In the genomic region with DNA sequence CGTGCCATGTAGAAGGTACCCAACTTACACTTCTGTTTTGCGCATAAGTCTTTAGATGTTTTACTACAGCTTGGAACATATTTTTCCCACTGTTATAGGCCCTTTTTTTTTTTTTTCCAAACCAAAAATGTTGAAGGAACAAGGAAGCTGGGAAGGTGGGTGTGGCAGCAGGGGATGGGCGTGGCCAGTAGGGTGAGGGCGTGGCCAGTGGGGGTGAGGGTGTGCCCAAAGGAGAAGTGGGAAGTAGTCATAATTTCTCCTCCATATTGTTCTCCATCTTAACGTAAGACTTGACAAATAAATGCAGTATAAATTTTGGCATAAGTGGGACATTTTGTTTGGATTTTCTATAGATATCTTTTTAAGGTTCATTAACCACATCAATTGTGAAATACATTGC, we compare ENCODE assay signal across 2 cellular contexts.
TF ChIP-seq lines count a peak whose summit lies in the region.

No MANE protein-coding gene starts in this region.

TF ChIP-seq in GM23338, 12 proteins besides CTCF, POLR2A, EP300 and RAD21:
- TF ChIP-seq ZNF114 (CRISPR knock-in tag; IDR thresholded peaks at IDR 0.05) = no peak
- TF ChIP-seq EZH2phosphoT487 (IDR thresholded peaks at IDR 0.05; ENCODE audit: unreplicated experiment) = no peak
- TF ChIP-seq, protein P1, sequence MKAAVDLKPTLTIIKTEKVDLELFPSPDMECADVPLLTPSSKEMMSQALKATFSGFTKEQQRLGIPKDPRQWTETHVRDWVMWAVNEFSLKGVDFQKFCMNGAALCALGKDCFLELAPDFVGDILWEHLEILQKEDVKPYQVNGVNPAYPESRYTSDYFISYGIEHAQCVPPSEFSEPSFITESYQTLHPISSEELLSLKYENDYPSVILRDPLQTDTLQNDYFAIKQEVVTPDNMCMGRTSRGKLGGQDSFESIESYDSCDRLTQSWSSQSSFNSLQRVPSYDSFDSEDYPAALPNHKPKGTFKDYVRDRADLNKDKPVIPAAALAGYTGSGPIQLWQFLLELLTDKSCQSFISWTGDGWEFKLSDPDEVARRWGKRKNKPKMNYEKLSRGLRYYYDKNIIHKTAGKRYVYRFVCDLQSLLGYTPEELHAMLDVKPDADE (IDR thresholded peaks at IDR 0.05) = no peak
- TF ChIP-seq, protein P2, sequence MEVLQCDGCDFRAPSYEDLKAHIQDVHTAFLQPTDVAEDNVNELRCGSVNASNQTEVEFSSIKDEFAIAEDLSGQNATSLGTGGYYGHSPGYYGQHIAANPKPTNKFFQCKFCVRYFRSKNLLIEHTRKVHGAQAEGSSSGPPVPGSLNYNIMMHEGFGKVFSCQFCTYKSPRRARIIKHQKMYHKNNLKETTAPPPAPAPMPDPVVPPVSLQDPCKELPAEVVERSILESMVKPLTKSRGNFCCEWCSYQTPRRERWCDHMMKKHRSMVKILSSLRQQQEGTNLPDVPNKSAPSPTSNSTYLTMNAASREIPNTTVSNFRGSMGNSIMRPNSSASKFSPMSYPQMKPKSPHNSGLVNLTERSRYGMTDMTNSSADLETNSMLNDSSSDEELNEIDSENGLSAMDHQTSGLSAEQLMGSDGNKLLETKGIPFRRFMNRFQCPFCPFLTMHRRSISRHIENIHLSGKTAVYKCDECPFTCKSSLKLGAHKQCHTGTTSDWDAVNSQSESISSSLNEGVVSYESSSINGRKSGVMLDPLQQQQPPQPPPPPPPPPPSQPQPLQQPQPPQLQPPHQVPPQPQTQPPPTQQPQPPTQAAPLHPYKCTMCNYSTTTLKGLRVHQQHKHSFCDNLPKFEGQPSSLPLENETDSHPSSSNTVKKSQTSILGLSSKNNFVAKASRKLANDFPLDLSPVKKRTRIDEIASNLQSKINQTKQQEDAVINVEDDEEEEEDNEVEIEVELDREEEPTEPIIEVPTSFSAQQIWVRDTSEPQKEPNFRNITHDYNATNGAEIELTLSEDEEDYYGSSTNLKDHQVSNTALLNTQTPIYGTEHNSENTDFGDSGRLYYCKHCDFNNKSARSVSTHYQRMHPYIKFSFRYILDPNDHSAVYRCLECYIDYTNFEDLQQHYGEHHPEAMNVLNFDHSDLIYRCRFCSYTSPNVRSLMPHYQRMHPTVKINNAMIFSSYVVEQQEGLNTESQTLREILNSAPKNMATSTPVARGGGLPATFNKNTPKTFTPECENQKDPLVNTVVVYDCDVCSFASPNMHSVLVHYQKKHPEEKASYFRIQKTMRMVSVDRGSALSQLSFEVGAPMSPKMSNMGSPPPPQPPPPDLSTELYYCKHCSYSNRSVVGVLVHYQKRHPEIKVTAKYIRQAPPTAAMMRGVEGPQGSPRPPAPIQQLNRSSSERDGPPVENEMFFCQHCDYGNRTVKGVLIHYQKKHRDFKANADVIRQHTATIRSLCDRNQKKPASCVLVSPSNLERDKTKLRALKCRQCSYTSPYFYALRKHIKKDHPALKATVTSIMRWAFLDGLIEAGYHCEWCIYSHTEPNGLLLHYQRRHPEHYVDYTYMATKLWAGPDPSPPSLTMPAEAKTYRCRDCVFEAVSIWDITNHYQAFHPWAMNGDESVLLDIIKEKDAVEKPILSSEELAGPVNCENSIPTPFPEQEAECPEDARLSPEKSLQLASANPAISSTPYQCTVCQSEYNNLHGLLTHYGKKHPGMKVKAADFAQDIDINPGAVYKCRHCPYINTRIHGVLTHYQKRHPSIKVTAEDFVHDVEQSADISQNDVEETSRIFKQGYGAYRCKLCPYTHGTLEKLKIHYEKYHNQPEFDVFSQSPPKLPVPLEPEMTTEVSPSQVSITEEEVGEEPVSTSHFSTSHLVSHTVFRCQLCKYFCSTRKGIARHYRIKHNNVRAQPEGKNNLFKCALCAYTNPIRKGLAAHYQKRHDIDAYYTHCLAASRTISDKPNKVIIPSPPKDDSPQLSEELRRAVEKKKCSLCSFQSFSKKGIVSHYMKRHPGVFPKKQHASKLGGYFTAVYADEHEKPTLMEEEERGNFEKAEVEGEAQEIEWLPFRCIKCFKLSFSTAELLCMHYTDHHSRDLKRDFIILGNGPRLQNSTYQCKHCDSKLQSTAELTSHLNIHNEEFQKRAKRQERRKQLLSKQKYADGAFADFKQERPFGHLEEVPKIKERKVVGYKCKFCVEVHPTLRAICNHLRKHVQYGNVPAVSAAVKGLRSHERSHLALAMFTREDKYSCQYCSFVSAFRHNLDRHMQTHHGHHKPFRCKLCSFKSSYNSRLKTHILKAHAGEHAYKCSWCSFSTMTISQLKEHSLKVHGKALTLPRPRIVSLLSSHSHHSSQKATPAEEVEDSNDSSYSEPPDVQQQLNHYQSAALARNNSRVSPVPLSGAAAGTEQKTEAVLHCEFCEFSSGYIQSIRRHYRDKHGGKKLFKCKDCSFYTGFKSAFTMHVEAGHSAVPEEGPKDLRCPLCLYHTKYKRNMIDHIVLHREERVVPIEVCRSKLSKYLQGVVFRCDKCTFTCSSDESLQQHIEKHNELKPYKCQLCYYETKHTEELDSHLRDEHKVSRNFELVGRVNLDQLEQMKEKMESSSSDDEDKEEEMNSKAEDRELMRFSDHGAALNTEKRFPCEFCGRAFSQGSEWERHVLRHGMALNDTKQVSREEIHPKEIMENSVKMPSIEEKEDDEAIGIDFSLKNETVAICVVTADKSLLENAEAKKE (CRISPR knock-in tag; IDR thresholded peaks at IDR 0.05) = no peak
- no peak for TF ChIP-seq NANOG (IDR thresholded peaks at IDR 0.05; ENCODE audit: borderline replicate concordance)
- no peak for TF ChIP-seq EZH2 (IDR thresholded peaks at IDR 0.05; ENCODE audit: low read depth, unreplicated experiment)
- no peak for TF ChIP-seq POLR2AphosphoS5 (IDR thresholded peaks at IDR 0.05; ENCODE audit: low read depth)
- no peak for TF ChIP-seq STAT1 (IDR thresholded peaks at IDR 0.05; ENCODE audit: unreplicated experiment)

TF ChIP-seq in HepG2, 621 proteins besides CTCF, POLR2A, EP300 and RAD21:
- no peak for TF ChIP-seq MTF1 (CRISPR knock-in tag; IDR thresholded peaks at IDR 0.05)
- TF ChIP-seq, protein P3, sequence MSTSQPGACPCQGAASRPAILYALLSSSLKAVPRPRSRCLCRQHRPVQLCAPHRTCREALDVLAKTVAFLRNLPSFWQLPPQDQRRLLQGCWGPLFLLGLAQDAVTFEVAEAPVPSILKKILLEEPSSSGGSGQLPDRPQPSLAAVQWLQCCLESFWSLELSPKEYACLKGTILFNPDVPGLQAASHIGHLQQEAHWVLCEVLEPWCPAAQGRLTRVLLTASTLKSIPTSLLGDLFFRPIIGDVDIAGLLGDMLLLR (CRISPR knock-in tag; IDR thresholded peaks at IDR 0.05) = no peak
- TF ChIP-seq TCF7 (IDR thresholded peaks at IDR 0.05; ENCODE audit: low read depth) = no peak
- TF ChIP-seq ZNF619 (CRISPR knock-in tag; IDR thresholded peaks at IDR 0.05) = no peak
- TF ChIP-seq, protein P4, sequence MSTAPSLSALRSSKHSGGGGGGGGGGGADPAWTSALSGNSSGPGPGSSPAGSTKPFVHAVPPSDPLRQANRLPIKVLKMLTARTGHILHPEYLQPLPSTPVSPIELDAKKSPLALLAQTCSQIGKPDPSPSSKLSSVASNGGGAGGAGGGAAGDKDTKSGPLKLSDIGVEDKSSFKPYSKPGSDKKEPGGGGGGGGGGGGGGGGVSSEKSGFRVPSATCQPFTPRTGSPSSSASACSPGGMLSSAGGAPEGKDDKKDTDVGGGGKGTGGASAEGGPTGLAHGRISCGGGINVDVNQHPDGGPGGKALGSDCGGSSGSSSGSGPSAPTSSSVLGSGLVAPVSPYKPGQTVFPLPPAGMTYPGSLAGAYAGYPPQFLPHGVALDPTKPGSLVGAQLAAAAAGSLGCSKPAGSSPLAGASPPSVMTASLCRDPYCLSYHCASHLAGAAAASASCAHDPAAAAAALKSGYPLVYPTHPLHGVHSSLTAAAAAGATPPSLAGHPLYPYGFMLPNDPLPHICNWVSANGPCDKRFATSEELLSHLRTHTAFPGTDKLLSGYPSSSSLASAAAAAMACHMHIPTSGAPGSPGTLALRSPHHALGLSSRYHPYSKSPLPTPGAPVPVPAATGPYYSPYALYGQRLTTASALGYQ (CRISPR knock-in tag; IDR thresholded peaks at IDR 0.05) = no peak
- TF ChIP-seq ZNF225 (CRISPR knock-in tag; IDR thresholded peaks at IDR 0.05) = no peak
- no peak for TF ChIP-seq ZNF773 (CRISPR knock-in tag; IDR thresholded peaks at IDR 0.05; ENCODE audit: borderline replicate concordance)
- TF ChIP-seq ZNF839 (CRISPR knock-in tag; IDR thresholded peaks at IDR 0.05; ENCODE audit: borderline replicate concordance) = no peak
- no peak for TF ChIP-seq IRF2 (CRISPR knock-in tag; IDR thresholded peaks at IDR 0.05)
- TF ChIP-seq, protein P5, sequence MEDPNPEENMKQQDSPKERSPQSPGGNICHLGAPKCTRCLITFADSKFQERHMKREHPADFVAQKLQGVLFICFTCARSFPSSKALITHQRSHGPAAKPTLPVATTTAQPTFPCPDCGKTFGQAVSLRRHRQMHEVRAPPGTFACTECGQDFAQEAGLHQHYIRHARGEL (CRISPR knock-in tag; IDR thresholded peaks at IDR 0.05) = no peak
- TF ChIP-seq NR3C1 (CRISPR knock-in tag; IDR thresholded peaks at IDR 0.05) = no peak
- no peak for TF ChIP-seq ZNF83 (CRISPR knock-in tag; IDR thresholded peaks at IDR 0.05; ENCODE audit: borderline replicate concordance)
- TF ChIP-seq MED1 (CRISPR knock-in tag; IDR thresholded peaks at IDR 0.05) = no peak
- TF ChIP-seq, protein P6, sequence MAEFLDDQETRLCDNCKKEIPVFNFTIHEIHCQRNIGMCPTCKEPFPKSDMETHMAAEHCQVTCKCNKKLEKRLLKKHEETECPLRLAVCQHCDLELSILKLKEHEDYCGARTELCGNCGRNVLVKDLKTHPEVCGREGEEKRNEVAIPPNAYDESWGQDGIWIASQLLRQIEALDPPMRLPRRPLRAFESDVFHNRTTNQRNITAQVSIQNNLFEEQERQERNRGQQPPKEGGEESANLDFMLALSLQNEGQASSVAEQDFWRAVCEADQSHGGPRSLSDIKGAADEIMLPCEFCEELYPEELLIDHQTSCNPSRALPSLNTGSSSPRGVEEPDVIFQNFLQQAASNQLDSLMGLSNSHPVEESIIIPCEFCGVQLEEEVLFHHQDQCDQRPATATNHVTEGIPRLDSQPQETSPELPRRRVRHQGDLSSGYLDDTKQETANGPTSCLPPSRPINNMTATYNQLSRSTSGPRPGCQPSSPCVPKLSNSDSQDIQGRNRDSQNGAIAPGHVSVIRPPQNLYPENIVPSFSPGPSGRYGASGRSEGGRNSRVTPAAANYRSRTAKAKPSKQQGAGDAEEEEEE (CRISPR knock-in tag; IDR thresholded peaks at IDR 0.05; ENCODE audit: borderline replicate concordance) = no peak
- no peak for TF ChIP-seq ZNF629 (CRISPR knock-in tag; conservative IDR thresholded peaks at IDR 0.05)
- no peak for TF ChIP-seq TBP (CRISPR knock-in tag; IDR thresholded peaks at IDR 0.05)
- TF ChIP-seq, protein P7, sequence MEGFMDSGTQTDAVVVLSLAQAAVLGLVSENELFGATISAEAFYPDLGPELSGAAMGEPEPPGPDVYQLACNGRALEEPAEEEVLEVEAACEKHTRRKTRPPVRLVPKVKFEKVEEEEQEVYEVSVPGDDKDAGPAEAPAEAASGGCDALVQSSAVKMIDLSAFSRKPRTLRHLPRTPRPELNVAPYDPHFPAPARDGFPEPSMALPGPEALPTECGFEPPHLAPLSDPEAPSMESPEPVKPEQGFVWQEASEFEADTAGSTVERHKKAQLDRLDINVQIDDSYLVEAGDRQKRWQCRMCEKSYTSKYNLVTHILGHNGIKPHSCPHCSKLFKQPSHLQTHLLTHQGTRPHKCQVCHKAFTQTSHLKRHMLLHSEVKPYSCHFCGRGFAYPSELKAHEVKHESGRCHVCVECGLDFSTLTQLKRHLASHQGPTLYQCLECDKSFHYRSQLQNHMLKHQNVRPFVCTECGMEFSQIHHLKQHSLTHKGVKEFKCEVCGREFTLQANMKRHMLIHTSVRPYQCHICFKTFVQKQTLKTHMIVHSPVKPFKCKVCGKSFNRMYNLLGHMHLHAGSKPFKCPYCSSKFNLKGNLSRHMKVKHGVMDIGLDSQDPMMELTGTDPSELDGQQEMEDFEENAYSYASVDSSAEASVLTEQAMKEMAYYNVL (CRISPR knock-in tag; IDR thresholded peaks at IDR 0.05; ENCODE audit: borderline replicate concordance) = no peak
- no peak for TF ChIP-seq MAZ (IDR thresholded peaks at IDR 0.05; ENCODE audit: borderline replicate concordance, low read depth, low read length)
- TF ChIP-seq MAZ (CRISPR knock-in tag; IDR thresholded peaks at IDR 0.05; ENCODE audit: low read depth) = no peak
